25 cellular contexts compared by ENCODE assay signal in genomic region chr9:85964949-85965348, GRCh38. TPM values are rescaled to one million over a fixed set of nuclear protein-coding genes. Genes with fewer than 3 reads are reported as not detected.
DNase-seq lines count a peak whose midpoint lies in the region; ATAC-seq, FAIRE-seq and TF ChIP-seq lines count a peak whose summit lies in the region.
"Had no signal": no experiment of that assay in that cellular context is flagged by ENCODE, and none has a peak within 500 bp of the region (broad histone marks: within the 10 kb centered on the region; RNA-seq: fewer than 3 reads in every experiment).

No MANE protein-coding gene starts in this region.

- no peak for TF ChIP-seq RAD21 in A549 (conservative IDR thresholded peaks at IDR 0.05 in 1 of 2, IDR thresholded peaks at IDR 0.05 in 1 of 2)

- ATAC-seq in A549 (no peak), HG03571 (IDR thresholded peaks at IDR 0.05; ENCODE audit: unreplicated experiment) (no peak)
- ATAC-seq: GM12878, HCT116 had no signal

- H3K4me3 ChIP-seq in A549, result no peak overlapping the region
- H3K4me3 ChIP-seq in vagina, result no peak overlapping the region
- H3K4me3 ChIP-seq: BLaER1 treated with 17β-estradiol and CSF1 and Interleukin-3, amounts not matched to agents 10 nM and 100 nM; GM12878 had no signal

- H3K9me3 ChIP-seq in A549 (no peaks in the 10 kb centered on the region), vagina (no peaks in the 10 kb centered on the region)
- H3K9me3 ChIP-seq: BLaER1 treated with 17β-estradiol and CSF1 and Interleukin-3, amounts not matched to agents 10 nM and 100 nM had no signal

- peak overlapping the region; percentile 39 for H3K27ac Mint-ChIP-seq in activated CD4-positive, alpha-beta T cell treated with anti-CD3 and anti-CD28 coated beads, Interleukin-2, amount 10 ng/mL, durations not matched to agents 24 days and 14 days
- peak overlapping the region; percentile 55 for H3K27ac Mint-ChIP-seq in T-helper 1 cell treated with Interleukin-12 subunit alpha and Interleukin-12 subunit beta and Interleukin-4 antibody, amounts not matched to agents 30 μg/mL and 1 μg/mL, for 36 hours
- H3K27ac Mint-ChIP-seq in activated T-helper 2 cell treated with anti-CD3 and anti-CD28 coated beads, Interferon-gamma antibody, Interleukin-2, Interleukin-4, amounts not matched to agents 10 μg/mL and 5 μg/mL and 100 μg/mL, durations not matched to agents 14 hours and 24 hours and 36 hours, result peak overlapping the region; percentile 31
- H3K27ac Mint-ChIP-seq: B cell, HFFc6 had no signal

- H3K4me2 ChIP-seq in A549, result no peak overlapping the region
- H3K4me2 ChIP-seq: BLaER1 treated with 17β-estradiol and CSF1 and Interleukin-3, amounts not matched to agents 10 nM and 100 nM had no signal

- no peak for DNase-seq in activated CD4-positive, alpha-beta T cell treated with anti-CD3 and anti-CD28 coated beads, Interleukin-2, amount 10 ng/mL, durations not matched to agents 24 days and 14 days
- DNase-seq in activated CD4-positive, alpha-beta T cell treated with anti-CD3 and anti-CD28 coated beads for 4 hours, result no peak
- DNase-seq in A549 (ENCODE audit: low read depth in 1 of 2, low spot score in 1 of 2) (no peak), RPMI8226 (no peak), vagina (ENCODE audit: extremely low spot score in 2 of 2) (no peak)
- DNase-seq in activated T-helper 2 cell treated with anti-CD3 and anti-CD28 coated beads, Interferon-gamma antibody, Interleukin-2, Interleukin-4, amounts not matched to agents 10 μg/mL and 5 μg/mL and 100 μg/mL, durations not matched to agents 14 hours and 24 hours and 36 hours (ENCODE audit: low spot score), result no peak
- DNase-seq: 8988T; CD4-positive, CD25-positive, alpha-beta regulatory T cell; CD8-positive, alpha-beta memory T cell; COR-L47; DMS 273 treated with DMSO at 0.1 percent for 48 hours; DMS53; DND-41; EL; GOT3; H7; HFFc6; IMR-90 had no signal

- no peak overlapping the region for H3K27ac ChIP-seq in A549
- no peak overlapping the region for H3K27ac ChIP-seq in vagina
- H3K27ac ChIP-seq: BLaER1 treated with 17β-estradiol and CSF1 and Interleukin-3, amounts not matched to agents 10 nM and 100 nM had no signal

- POLR2A ChIA-PET in A549 (lab: Yijun Ruan, JAX), result no interaction called here

- no peak for TF ChIP-seq EP300 in A549 (IDR thresholded peaks at IDR 0.05)

- H3K36me3 ChIP-seq in vagina, result peaks cover 0 to 18% of the 10 kb centered on the region in 2 donors

- peaks cover 45% of the 10 kb centered on the region for H3K36me3 Mint-ChIP-seq in activated CD4-positive, alpha-beta T cell treated with anti-CD3 and anti-CD28 coated beads, Interleukin-2, amount 10 ng/mL, durations not matched to agents 24 days and 14 days (ENCODE audit: low read depth)
- H3K36me3 Mint-ChIP-seq in T-helper 1 cell treated with Interleukin-12 subunit alpha and Interleukin-12 subunit beta and Interleukin-4 antibody, amounts not matched to agents 30 μg/mL and 1 μg/mL, for 36 hours (ENCODE audit: low read depth), result peaks cover 45% of the 10 kb centered on the region
- H3K36me3 Mint-ChIP-seq in activated T-helper 2 cell treated with anti-CD3 and anti-CD28 coated beads, Interferon-gamma antibody, Interleukin-2, Interleukin-4, amounts not matched to agents 10 μg/mL and 5 μg/mL and 100 μg/mL, durations not matched to agents 14 hours and 24 hours and 36 hours (ENCODE audit: low read depth), result peaks cover 60% of the 10 kb centered on the region

- no peaks in the 10 kb centered on the region for H3K27me3 Mint-ChIP-seq in activated CD4-positive, alpha-beta T cell treated with anti-CD3 and anti-CD28 coated beads, Interleukin-2, amount 10 ng/mL, durations not matched to agents 24 days and 14 days
- no peaks in the 10 kb centered on the region for H3K27me3 Mint-ChIP-seq in T-helper 1 cell treated with Interleukin-12 subunit alpha and Interleukin-12 subunit beta and Interleukin-4 antibody, amounts not matched to agents 30 μg/mL and 1 μg/mL, for 36 hours (ENCODE audit: low read depth)
- H3K27me3 Mint-ChIP-seq in activated T-helper 2 cell treated with anti-CD3 and anti-CD28 coated beads, Interferon-gamma antibody, Interleukin-2, Interleukin-4, amounts not matched to agents 10 μg/mL and 5 μg/mL and 100 μg/mL, durations not matched to agents 14 hours and 24 hours and 36 hours (ENCODE audit: low read depth), result no peaks in the 10 kb centered on the region
- H3K27me3 Mint-ChIP-seq: B cell; CD4-positive, CD25-positive, alpha-beta regulatory T cell; CD8-positive, alpha-beta memory T cell had no signal

- no peaks in the 10 kb centered on the region for H3K9me3 Mint-ChIP-seq in activated CD4-positive, alpha-beta T cell treated with anti-CD3 and anti-CD28 coated beads, Interleukin-2, amount 10 ng/mL, durations not matched to agents 24 days and 14 days
- no peaks in the 10 kb centered on the region for H3K9me3 Mint-ChIP-seq in T-helper 1 cell treated with Interleukin-12 subunit alpha and Interleukin-12 subunit beta and Interleukin-4 antibody, amounts not matched to agents 30 μg/mL and 1 μg/mL, for 36 hours
- no peaks in the 10 kb centered on the region for H3K9me3 Mint-ChIP-seq in activated T-helper 2 cell treated with anti-CD3 and anti-CD28 coated beads, Interferon-gamma antibody, Interleukin-2, Interleukin-4, amounts not matched to agents 10 μg/mL and 5 μg/mL and 100 μg/mL, durations not matched to agents 14 hours and 24 hours and 36 hours
- H3K9me3 Mint-ChIP-seq: CD4-positive, CD25-positive, alpha-beta regulatory T cell; CD8-positive, alpha-beta memory T cell; HFFc6 had no signal

- no peaks in the 10 kb centered on the region for H3K27me3 ChIP-seq in vagina
- H3K27me3 ChIP-seq: BLaER1 treated with 17β-estradiol and CSF1 and Interleukin-3, amounts not matched to agents 10 nM and 100 nM had no signal

- no peak for FAIRE-seq in A549 (lab: Jason Lieb, UNC)
- FAIRE-seq: HTR-8/SVneo had no signal

- H3K4me3 Mint-ChIP-seq in activated CD4-positive, alpha-beta T cell treated with anti-CD3 and anti-CD28 coated beads, Interleukin-2, amount 10 ng/mL, durations not matched to agents 24 days and 14 days, result no peak overlapping the region
- no peak overlapping the region for H3K4me3 Mint-ChIP-seq in T-helper 1 cell treated with Interleukin-12 subunit alpha and Interleukin-12 subunit beta and Interleukin-4 antibody, amounts not matched to agents 30 μg/mL and 1 μg/mL, for 36 hours
- no peak overlapping the region for H3K4me3 Mint-ChIP-seq in activated T-helper 2 cell treated with anti-CD3 and anti-CD28 coated beads, Interferon-gamma antibody, Interleukin-2, Interleukin-4, amounts not matched to agents 10 μg/mL and 5 μg/mL and 100 μg/mL, durations not matched to agents 14 hours and 24 hours and 36 hours (ENCODE audit: low read depth)
- H3K4me3 Mint-ChIP-seq: B cell; CD4-positive, CD25-positive, alpha-beta regulatory T cell; CD8-positive, alpha-beta memory T cell; HFFc6 had no signal

- TF ChIP-seq CTCF in A549 (IDR thresholded peaks at IDR 0.05), result no peak
- TF ChIP-seq CTCF in vagina (IDR thresholded peaks at IDR 0.05), result no peak

- H3K4me1 ChIP-seq in A549 (no peaks in the 10 kb centered on the region), vagina (peaks cover 7% of the 10 kb centered on the region)
- H3K4me1 ChIP-seq: BLaER1 treated with 17β-estradiol and CSF1 and Interleukin-3, amounts not matched to agents 10 nM and 100 nM had no signal

- 89% methylated on average over 3 of the region's 3 CpGs for WGBS in A549 (ENCODE audit: missing lambda C conversion rate)

- H3K4me1 Mint-ChIP-seq in activated CD4-positive, alpha-beta T cell treated with anti-CD3 and anti-CD28 coated beads, Interleukin-2, amount 10 ng/mL, durations not matched to agents 24 days and 14 days, result no peaks in the 10 kb centered on the region
- peaks cover 6% of the 10 kb centered on the region for H3K4me1 Mint-ChIP-seq in T-helper 1 cell treated with Interleukin-12 subunit alpha and Interleukin-12 subunit beta and Interleukin-4 antibody, amounts not matched to agents 30 μg/mL and 1 μg/mL, for 36 hours (ENCODE audit: low read depth)
- H3K4me1 Mint-ChIP-seq in activated T-helper 2 cell treated with anti-CD3 and anti-CD28 coated beads, Interferon-gamma antibody, Interleukin-2, Interleukin-4, amounts not matched to agents 10 μg/mL and 5 μg/mL and 100 μg/mL, durations not matched to agents 14 hours and 24 hours and 36 hours (ENCODE audit: low read depth), result peaks cover 16% of the 10 kb centered on the region
- H3K4me1 Mint-ChIP-seq: B cell had no signal

- intact Hi-C loops in activated CD4-positive, alpha-beta T cell treated with anti-CD3 and anti-CD28 coated beads, Interleukin-2, amount 10 ng/mL, durations not matched to agents 24 days and 14 days (cut with micrococcal nuclease), result no loop called here
- intact Hi-C loops in activated T-helper 2 cell treated with anti-CD3 and anti-CD28 coated beads, Interferon-gamma antibody, Interleukin-2, Interleukin-4, amounts not matched to agents 10 μg/mL and 5 μg/mL and 100 μg/mL, durations not matched to agents 14 hours and 24 hours and 36 hours (cut with micrococcal nuclease), result no loop called here
- intact Hi-C loops in vagina (cut with DNase I), result no loop called here

- CTCF ChIA-PET in A549 (lab: Yijun Ruan, JAX), result interaction anchor here (0.6 kb wide), 1 partner anchor 43 kb away, joined by 3 read pairs; no protein-coding TSS in a partner anchor

- TF ChIP-seq POLR2A in A549 (IDR thresholded peaks at IDR 0.05; ENCODE audit: low read length), result no peak
- no peak for TF ChIP-seq POLR2A in vagina (IDR thresholded peaks at IDR 0.05)

TF ChIP-seq in A549, 52 proteins besides CTCF, POLR2A, EP300 and RAD21:
- TF ChIP-seq MAFK (IDR thresholded peaks at IDR 0.05; ENCODE audit: partially characterized antibody) (peak; percentile 12), USF2 (IDR thresholded peaks at IDR 0.05) (no peak)

RNA-seq across cellular contexts. Expression of gene NAA35, which starts 24.0 kb away (rescaled TPM):
- 28.0 and 29.6 TPM in 2 replicates for total RNA-seq in activated CD4-positive, alpha-beta T cell treated with anti-CD3 and anti-CD28 coated beads, Interleukin-2, amount 10 ng/mL, durations not matched to agents 24 days and 14 days
- polyA plus RNA-seq in A549 (2011; rRNA removed) (37.0 and 42.4 TPM in 2 replicates), A549 (2017; fragmentation: RNase III; extraction: RNeasy Plus Mini Kit Qiagen cat#74134 plus additional on column Dnase treatment) (24.9 to 25.6 TPM (median 24.9 TPM) in 3 replicates)
- polyA plus RNA-seq in A549 (2012; cell fraction: cytosol; rRNA removed), result 9.1 and 9.3 TPM in 2 replicates
- 5.7 and 7.6 TPM in 2 replicates for polyA plus RNA-seq in A549 (2012; cell fraction: nucleus; rRNA removed)
- 20.7 TPM in 2 replicates for polyA minus RNA-seq in A549 (2011; rRNA and poly(A)+ RNA removed)
- 31.3 and 33.6 TPM in 2 replicates for total RNA-seq in activated T-helper 2 cell treated with anti-CD3 and anti-CD28 coated beads, Interferon-gamma antibody, Interleukin-2, Interleukin-4, amounts not matched to agents 10 μg/mL and 5 μg/mL and 100 μg/mL, durations not matched to agents 14 hours and 24 hours and 36 hours
- 20.1 TPM for total RNA-seq in vagina
